ENCODE assay signal across 9 cellular contexts in the genomic region with DNA sequence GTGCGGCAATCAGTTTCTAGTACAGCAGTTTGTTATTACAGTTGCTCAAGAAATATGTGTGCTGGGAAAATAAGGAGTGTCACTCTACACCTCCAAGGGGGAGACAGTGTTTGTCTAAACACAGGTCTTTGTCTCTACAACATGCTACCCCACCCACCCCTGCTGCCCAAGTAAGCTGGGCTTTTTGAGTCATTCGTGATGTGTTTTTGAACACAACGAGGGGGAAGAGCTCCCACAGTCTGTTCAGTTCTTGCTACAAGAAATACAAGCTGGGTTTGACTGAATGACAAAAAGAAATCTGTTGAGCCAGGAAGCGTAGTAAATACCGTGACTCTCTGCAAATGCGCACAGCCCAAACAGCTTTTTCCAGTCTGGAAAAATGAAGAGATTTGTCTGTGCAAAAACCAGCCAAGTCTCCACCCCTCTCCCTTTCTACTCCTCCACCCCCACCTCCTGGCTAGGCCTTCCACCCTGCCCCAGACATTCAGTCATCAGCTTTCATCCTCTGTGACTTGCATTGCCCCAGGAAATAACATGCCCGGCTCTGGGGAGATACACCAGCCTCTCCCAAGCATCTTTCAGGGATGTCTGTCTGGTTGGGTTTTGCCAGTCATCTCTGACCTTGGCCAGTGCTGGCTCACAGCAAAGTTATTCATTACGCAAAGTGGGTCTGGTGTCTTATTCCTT. TPM values are rescaled to one million over a fixed set of nuclear protein-coding genes. Genes with fewer than 3 reads are reported as not detected.
DNase-seq lines count a peak whose midpoint lies in the region; ATAC-seq and TF ChIP-seq lines count a peak whose summit lies in the region.
"Had no signal": no experiment of that assay in that cellular context is flagged by ENCODE, and none has a peak within 500 bp of the region (broad histone marks: within the 10 kb centered on the region; RNA-seq: fewer than 3 reads in every experiment).

No MANE protein-coding gene starts in this region.

- no peaks in the 10 kb centered on the region for H3K27me3 Mint-ChIP-seq in IgD-negative memory B cell
- no peaks in the 10 kb centered on the region for H3K27me3 Mint-ChIP-seq in activated CD8-positive, alpha-beta T cell treated with anti-CD3 and anti-CD28 coated beads, Interleukin-2, amount 10 ng/mL, durations not matched to agents 7 days and 5 days (ENCODE audit: low read depth)
- H3K27me3 Mint-ChIP-seq in T-helper 2 cell treated with Interferon-gamma antibody and Interleukin-4, amounts not matched to agents 5 μg/mL and 100 μg/mL, for 36 hours (ENCODE audit: low read depth), result no peaks in the 10 kb centered on the region

- peak overlapping the region in 2 of 3 donors; percentile 11 to 95 for H3K27ac Mint-ChIP-seq in IgD-negative memory B cell
- H3K27ac Mint-ChIP-seq in activated CD8-positive, alpha-beta T cell treated with anti-CD3 and anti-CD28 coated beads, Interleukin-2, amount 10 ng/mL, durations not matched to agents 7 days and 5 days, result no peak overlapping the region
- no peak overlapping the region for H3K27ac Mint-ChIP-seq in T-helper 2 cell treated with Interferon-gamma antibody and Interleukin-4, amounts not matched to agents 5 μg/mL and 100 μg/mL, for 36 hours

- no peaks in the 10 kb centered on the region for H3K36me3 ChIP-seq in lung (ENCODE audit: control insufficient read depth in 2 of 2, insufficient read depth in 2 of 2, low read length in 2 of 2)
- H3K36me3 ChIP-seq in tibial artery, result no peaks in the 10 kb centered on the region
- H3K36me3 ChIP-seq: HAP-1 had no signal

- H3K9me3 ChIP-seq in lung (ENCODE audit: control insufficient read depth in 2 of 2, insufficient read depth in 1 of 2, low read length in 1 of 2), result no peaks in the 10 kb centered on the region
- H3K9me3 ChIP-seq in tibial artery, result no peaks in the 10 kb centered on the region

- peak overlapping the region in 1 of 4 donors; percentile 72 for H3K4me3 Mint-ChIP-seq in IgD-negative memory B cell
- no peak overlapping the region for H3K4me3 Mint-ChIP-seq in activated CD8-positive, alpha-beta T cell treated with anti-CD3 and anti-CD28 coated beads, Interleukin-2, amount 10 ng/mL, durations not matched to agents 7 days and 5 days
- H3K4me3 Mint-ChIP-seq in T-helper 2 cell treated with Interferon-gamma antibody and Interleukin-4, amounts not matched to agents 5 μg/mL and 100 μg/mL, for 36 hours, result no peak overlapping the region

- intact Hi-C loops in tibial artery (cut with DNase I; ENCODE audit: low total_unique reads), result no loop called here

- peak; percentile 62 for DNase-seq in dermis blood vessel endothelial cell
- no peak for DNase-seq in lung (ENCODE audit: low spot score)
- DNase-seq in tibial artery, result peak; percentile 64 to 83
- no peak for DNase-seq in activated CD8-positive, alpha-beta T cell treated with anti-CD3 and anti-CD28 coated beads, Interleukin-2, amount 10 ng/mL, durations not matched to agents 7 days and 5 days
- DNase-seq in T-helper 2 cell treated with Interferon-gamma antibody and Interleukin-4, amounts not matched to agents 5 μg/mL and 100 μg/mL, for 36 hours (ENCODE audit: low spot score), result no peak
- DNase-seq in DMS53 (lab: John Stamatoyannopoulos, UW), result no peak

- peak overlapping the region; percentile 7 to 77 for H3K27ac ChIP-seq in lung (ENCODE audit: low read depth in 1 of 2, low read length in 1 of 2)
- H3K27ac ChIP-seq in tibial artery, result peak overlapping the region; percentile 58 to 74

- CTCF ChIA-PET in activated CD8-positive, alpha-beta T cell treated with anti-CD3 and anti-CD28 coated beads, Interleukin-2, amount 10 ng/mL, durations not matched to agents 7 days and 5 days (lab: Charles Lee), result interaction anchor here (0.9 to 2.2 kb wide), 2 partner anchors 25 to 468 kb away, joined by 3 to 6 read pairs; a partner anchor contains a TSS

- 56 to 79% methylated on average over 8 of the region's 8 CpGs for WGBS in lung, 2 donors

- H3K4me3 ChIP-seq in lung (no peak overlapping the region), tibial artery (peak overlapping the region in 1 of 2 donors; percentile 6)
- H3K4me3 ChIP-seq: HAP-1 had no signal

- peaks cover 15 to 24% (median 15%) of the 10 kb centered on the region in 3 donors for H3K4me1 Mint-ChIP-seq in IgD-negative memory B cell
- peaks cover 4% of the 10 kb centered on the region for H3K4me1 Mint-ChIP-seq in activated CD8-positive, alpha-beta T cell treated with anti-CD3 and anti-CD28 coated beads, Interleukin-2, amount 10 ng/mL, durations not matched to agents 7 days and 5 days (ENCODE audit: low read depth)
- H3K4me1 Mint-ChIP-seq in T-helper 2 cell treated with Interferon-gamma antibody and Interleukin-4, amounts not matched to agents 5 μg/mL and 100 μg/mL, for 36 hours (ENCODE audit: low read depth), result no peaks in the 10 kb centered on the region

- H3K27me3 ChIP-seq in lung (ENCODE audit: control insufficient read depth, insufficient read depth), result no peaks in the 10 kb centered on the region
- H3K27me3 ChIP-seq in tibial artery, result no peaks in the 10 kb centered on the region

- POLR2A ChIA-PET in activated CD8-positive, alpha-beta T cell treated with anti-CD3 and anti-CD28 coated beads, Interleukin-2, amount 10 ng/mL, durations not matched to agents 7 days and 5 days (lab: Charles Lee), result interaction anchor here (0.7 to 1.2 kb wide), 2 partner anchors 10 to 16 kb away, joined by 3 read pairs; no protein-coding TSS in a partner anchor

- peaks cover 7 to 17% of the 10 kb centered on the region in 2 donors for H3K4me1 ChIP-seq in lung (ENCODE audit: control insufficient read depth in 2 of 2, insufficient read depth in 2 of 2, low read length in 2 of 2)
- H3K4me1 ChIP-seq in tibial artery, result peaks cover 8 to 54% (median 23%) of the 10 kb centered on the region in 4 donors

- no peak for TF ChIP-seq CTCF in lung (IDR thresholded peaks at IDR 0.05; ENCODE audit: control extremely low read depth, extremely low read depth)
- no peak for TF ChIP-seq CTCF in tibial artery (IDR thresholded peaks at IDR 0.05)

- ATAC-seq in lung (ENCODE audit: insufficient read depth, low FRiP score) (peak; percentile 45), GM21390 (IDR thresholded peaks at IDR 0.05; ENCODE audit: unreplicated experiment) (no peak)
- no peak for ATAC-seq in activated CD8-positive, alpha-beta T cell treated with anti-CD3 and anti-CD28 coated beads, Interleukin-2, amount 10 ng/mL, durations not matched to agents 7 days and 5 days

- peaks cover 0 to 1% (median 0%) of the 10 kb centered on the region in 3 donors for H3K9me3 Mint-ChIP-seq in IgD-negative memory B cell
- no peaks in the 10 kb centered on the region for H3K9me3 Mint-ChIP-seq in activated CD8-positive, alpha-beta T cell treated with anti-CD3 and anti-CD28 coated beads, Interleukin-2, amount 10 ng/mL, durations not matched to agents 7 days and 5 days (ENCODE audit: insufficient read depth)
- peaks cover 6% of the 10 kb centered on the region for H3K9me3 Mint-ChIP-seq in T-helper 2 cell treated with Interferon-gamma antibody and Interleukin-4, amounts not matched to agents 5 μg/mL and 100 μg/mL, for 36 hours

- peaks cover 11% of the 10 kb centered on the region for H3K36me3 Mint-ChIP-seq in IgD-negative memory B cell
- peaks cover 8% of the 10 kb centered on the region for H3K36me3 Mint-ChIP-seq in activated CD8-positive, alpha-beta T cell treated with anti-CD3 and anti-CD28 coated beads, Interleukin-2, amount 10 ng/mL, durations not matched to agents 7 days and 5 days (ENCODE audit: low read depth)
- peaks cover 8% of the 10 kb centered on the region for H3K36me3 Mint-ChIP-seq in T-helper 2 cell treated with Interferon-gamma antibody and Interleukin-4, amounts not matched to agents 5 μg/mL and 100 μg/mL, for 36 hours (ENCODE audit: low read depth)

RNA-seq across cellular contexts. Expression of a gene that starts 25.7 kb away (rescaled TPM):
- polyA plus RNA-seq in IgD-negative memory B cell (72.3 TPM), lung (10 to 100 TPM; 12.7 to 21.1 TPM)
- total RNA-seq in dermis blood vessel endothelial cell (51.1 and 95.0 TPM in 2 replicates), lung (100 to 1,000 TPM in 1 of 2 donors, 10 to 100 TPM in 1; 57.7 to 138 TPM)
- 10 to 100 TPM; 23.5 to 32.1 TPM for total RNA-seq in activated CD8-positive, alpha-beta T cell treated with anti-CD3 and anti-CD28 coated beads, Interleukin-2, amount 10 ng/mL, durations not matched to agents 7 days and 5 days

RNA-seq across cellular contexts. Expression of a gene that starts 27.8 kb away (rescaled TPM):
- polyA plus RNA-seq in IgD-negative memory B cell (not detected), lung (10 to 100 TPM; 19.8 to 26.8 TPM)
- total RNA-seq in dermis blood vessel endothelial cell (0.65 and 1.9 TPM in 2 replicates), lung (10 to 100 TPM; 33.0 to 34.8 TPM)
- under 1 TPM; 0.23 to 0.26 TPM for total RNA-seq in activated CD8-positive, alpha-beta T cell treated with anti-CD3 and anti-CD28 coated beads, Interleukin-2, amount 10 ng/mL, durations not matched to agents 7 days and 5 days

Comparison
In these comparisons a context has a peak if more than half of its experiments do, and no peak if none do; other contexts are left out.
1. H3K27ac Mint-ChIP-seq: peak in IgD-negative memory B cell (2 of 3); none in activated CD8-positive, alpha-beta T cell treated with anti-CD3 and anti-CD28 coated beads, Interleukin-2, amount 10 ng/mL, durations not matched to agents 7 days and 5 days (single experiment) and T-helper 2 cell treated with Interferon-gamma antibody and Interleukin-4, amounts not matched to agents 5 μg/mL and 100 μg/mL, for 36 hours (single experiment).
2. DNase-seq: peak in dermis blood vessel endothelial cell (single experiment) and tibial artery (2 of 2); none in lung (single experiment), activated CD8-positive, alpha-beta T cell treated with anti-CD3 and anti-CD28 coated beads, Interleukin-2, amount 10 ng/mL, durations not matched to agents 7 days and 5 days (single experiment), T-helper 2 cell treated with Interferon-gamma antibody and Interleukin-4, amounts not matched to agents 5 μg/mL and 100 μg/mL, for 36 hours (single experiment) and DMS53 (single experiment).
3. RNA of a gene that starts 27.8 kb away (total RNA-seq): 33.0 to 34.8 TPM in lung; 0.65 to 1.9 TPM in dermis blood vessel endothelial cell and 0.23 to 0.26 TPM in activated CD8-positive, alpha-beta T cell treated with anti-CD3 and anti-CD28 coated beads, Interleukin-2, amount 10 ng/mL, durations not matched to agents 7 days and 5 days; every median in the first group is over 10 times any median in the second.